In the genomic region with DNA sequence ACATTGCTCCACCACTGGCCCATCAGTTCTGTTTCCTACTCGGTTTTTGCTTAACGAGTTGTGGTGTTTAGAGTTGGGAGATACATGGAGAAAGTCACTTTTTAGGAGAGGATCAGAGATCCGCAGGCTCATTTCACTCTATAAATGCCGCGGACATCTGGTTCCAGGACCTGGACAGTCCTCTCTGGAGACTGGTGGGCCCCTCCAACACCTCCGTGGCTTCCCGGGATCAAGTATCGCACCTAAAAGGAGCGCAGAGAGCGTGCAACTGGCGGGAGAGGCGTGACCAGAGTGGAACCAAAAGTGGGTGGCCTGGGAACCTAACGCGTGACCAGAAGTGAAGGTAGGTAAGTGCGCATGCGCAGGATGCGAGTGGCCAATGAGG, we compare ENCODE assay signal across 8 cellular contexts. TPM values are rescaled to one million over a fixed set of nuclear protein-coding genes. Genes with fewer than 3 reads are reported as not detected.
DNase-seq lines count a peak whose midpoint lies in the region; ATAC-seq lines count a peak whose summit lies in the region.

No MANE protein-coding gene starts in this region.

- H2BK12ac ChIP-seq in mesenchymal stem cell (ENCODE audit: low read length in 2 of 2) = no peak overlapping the region

- H3K4me3 ChIP-seq in HUES6 (ENCODE audit: low read depth, low read length) (peak overlapping the region; percentile 87), mesenchymal stem cell (ENCODE audit: insufficient read depth in 1 of 2, low read depth in 1 of 2, low read length in 2 of 2) (peak overlapping the region; percentile 87 to 89)

- no peak overlapping the region for H3K14ac ChIP-seq in mesenchymal stem cell (ENCODE audit: low read length in 2 of 2)

- peaks cover 7% of the 10 kb centered on the region; the same call in 1 of the 2 replicates for H3K36me3 ChIP-seq in HUES6 (ENCODE audit: control insufficient read depth, insufficient read depth, low read length)
- H3K36me3 ChIP-seq in mesenchymal stem cell (ENCODE audit: control insufficient read depth in 1 of 2, insufficient read depth in 2 of 2, low read depth in 1 of 2, low read length in 2 of 2) = peaks cover 3 to 9% of the 10 kb centered on the region in 2 experiments

- H3K79me1 ChIP-seq in mesenchymal stem cell (replicated peaks; ENCODE audit: low read length, poor library complexity, severe bottlenecking) = no peaks in the 10 kb centered on the region

- peak overlapping the region; percentile 75 for H3K4me2 ChIP-seq in mesenchymal stem cell (ENCODE audit: low read length, poor library complexity, severe bottlenecking)

- no peak overlapping the region for H3K4ac ChIP-seq in mesenchymal stem cell (ENCODE audit: low read depth in 1 of 2, low read length in 2 of 2)

- H4K8ac ChIP-seq in mesenchymal stem cell (ENCODE audit: low read length) = no peak overlapping the region

- H2BK120ac ChIP-seq in mesenchymal stem cell (ENCODE audit: low read depth, low read length) = no peak overlapping the region

- no peak overlapping the region for H2AFZ ChIP-seq in mesenchymal stem cell (ENCODE audit: low read depth, low read length)

- H2BK15ac ChIP-seq in mesenchymal stem cell (ENCODE audit: low read depth, poor library complexity, severe bottlenecking) = no peak overlapping the region

- peak; percentile 68 for DNase-seq in NCI-H2029 (lab: John Stamatoyannopoulos, UW)
- no peak for DNase-seq in NCI-H2029 treated with DMSO at 0.1 percent for 48 hours (lab: John Stamatoyannopoulos, UW)
- DNase-seq in T-helper 1 cell = peak; percentile 65 to 93 (median 74)
- peak; percentile 79 for DNase-seq in effector CD8-positive, alpha-beta T cell (lab: John Stamatoyannopoulos, UW)
- peak; percentile 95 for DNase-seq in mesenchymal stem cell
- DNase-seq in stimulated activated CD8-positive, alpha-beta memory T cell treated with anti-CD3 and anti-CD28 coated beads, Interleukin-4, amount 100 ng/mL, for 1 hour (ENCODE audit: low read depth in 2 of 2, low spot score in 1 of 2) = peak; percentile 64 to 71

- peak; percentile 74 for ATAC-seq in GM21529 (IDR thresholded peaks at IDR 0.05; ENCODE audit: unreplicated experiment)

- H3K27me3 ChIP-seq in HUES6 (ENCODE audit: control insufficient read depth, insufficient read depth, low read length) (no peaks in the 10 kb centered on the region; the same call in 1 of the 2 replicates), mesenchymal stem cell (ENCODE audit: control insufficient read depth in 1 of 2, insufficient read depth in 1 of 2, low read length in 2 of 2) (peaks cover 0 to 19% of the 10 kb centered on the region in 2 experiments)

- H4K91ac ChIP-seq in mesenchymal stem cell (ENCODE audit: low read length) = no peak overlapping the region

- no peak overlapping the region for H3K23ac ChIP-seq in mesenchymal stem cell (ENCODE audit: low read length in 2 of 2)

- H3K4me1 ChIP-seq in HUES6 (ENCODE audit: control insufficient read depth, insufficient read depth, low read length) (no peaks in the 10 kb centered on the region), mesenchymal stem cell (ENCODE audit: control insufficient read depth, insufficient read depth, low read depth, low read length) (peaks cover 3% of the 10 kb centered on the region)

- peak overlapping the region; percentile 73 for H3K27ac ChIP-seq in HUES6 (ENCODE audit: low read depth, low read length)
- peak overlapping the region; percentile 99 for H3K27ac ChIP-seq in mesenchymal stem cell (ENCODE audit: low read length, poor library complexity, severe bottlenecking)

- H2BK5ac ChIP-seq in mesenchymal stem cell (ENCODE audit: low read depth, low read length, poor library complexity, severe bottlenecking) = no peak overlapping the region

- WGBS in mesenchymal stem cell = under 1% methylated on average over 16 of the region's 17 CpGs

- 0 out of 2 replicates have a peak, but pooled peaks cover 2% of the 10 kb centered on the region for H3K9me3 ChIP-seq in HUES6 (ENCODE audit: control insufficient read depth, insufficient read depth, low read depth, low read length)
- H3K9me3 ChIP-seq in mesenchymal stem cell (ENCODE audit: control insufficient read depth, low read length) = no peaks in the 10 kb centered on the region

- peak overlapping the region; percentile 94 for H3K9ac ChIP-seq in HUES6 (ENCODE audit: low read length)
- peak overlapping the region; percentile 98 for H3K9ac ChIP-seq in mesenchymal stem cell (ENCODE audit: low read length)

- no peak overlapping the region for H2AK5ac ChIP-seq in mesenchymal stem cell (ENCODE audit: low read length, severe bottlenecking)

- no peak overlapping the region for H3K18ac ChIP-seq in mesenchymal stem cell (ENCODE audit: low read depth in 1 of 2, low read length in 2 of 2)

RNA-seq across cellular contexts. Expression of a gene that starts 9.9 kb away (rescaled TPM):
- 0.15 TPM for polyA plus RNA-seq in mesenchymal stem cell (2013, experiment 1 of 2)
- polyA plus RNA-seq in mesenchymal stem cell (2013, experiment 2 of 2) = 0.18 TPM
